Comparison of ENCODE assay signal across 13 cellular contexts in genomic region chr15:98860647-98861041, GRCh38.
DNase-seq lines count a peak whose midpoint lies in the region; ATAC-seq, FAIRE-seq and TF ChIP-seq lines count a peak whose summit lies in the region.
"Had no signal": no experiment of that assay in that cellular context is flagged by ENCODE, and none has a peak within 500 bp of the region (broad histone marks: within the 10 kb centered on the region; RNA-seq: fewer than 3 reads in every experiment).

No MANE protein-coding gene starts in this region.

- H2BK120ac ChIP-seq in IMR-90 (ENCODE audit: low read depth, low read length) = peak overlapping the region; percentile 77

- H3K4me2 ChIP-seq in IMR-90 (ENCODE audit: low read depth, low read length) (peak overlapping the region; percentile 50; the same call in 1 of the 2 replicates), astrocyte (ENCODE audit: low read length) (no peak overlapping the region)

- intact Hi-C loops in CD4-positive, alpha-beta memory T cell (cut with micrococcal nuclease) = no loop called here
- intact Hi-C loops in IMR-90 (cut with micrococcal nuclease) = no loop called here

- POLR2A ChIA-PET in CD4-positive, alpha-beta memory T cell (lab: Charles Lee; ENCODE audit: partially characterized antibody) = no interaction called here
- POLR2A ChIA-PET in IMR-90 (lab: Charles Lee; ENCODE audit: unreplicated experiment) = no interaction called here

- H2BK5ac ChIP-seq in IMR-90 (ENCODE audit: low read depth, low read length, poor library complexity, severe bottlenecking) = peak overlapping the region; percentile 49

- no peak overlapping the region for H3K4me3 ChIP-seq in CD4-positive, alpha-beta memory T cell (ENCODE audit: low read length in 2 of 2)
- H3K4me3 ChIP-seq in IMR-90 (ENCODE audit: insufficient read depth, low read depth, low read length) = no peak overlapping the region
- H3K4me3 ChIP-seq in astrocyte (ENCODE audit: insufficient read depth, low read depth, low read length) = no peak overlapping the region
- no peak overlapping the region for H3K4me3 ChIP-seq in neutrophil (ENCODE audit: low read depth in 1 of 2, low read length in 1 of 2)

- FAIRE-seq in astrocyte (lab: Jason Lieb, UNC) = no peak
- FAIRE-seq: endometrium had no signal

- H3K9me3 Mint-ChIP-seq in CD4-positive, alpha-beta memory T cell = no peaks in the 10 kb centered on the region
- H3K9me3 Mint-ChIP-seq in astrocyte (ENCODE audit: unreplicated experiment) = no peaks in the 10 kb centered on the region
- H3K9me3 Mint-ChIP-seq: stimulated activated naive CD8-positive, alpha-beta T cell treated with anti-CD3 and anti-CD28 coated beads, Interleukin-15, amount 100 ng/mL, for 72 hours had no signal

- H3K4me1 ChIP-seq in CD4-positive, alpha-beta memory T cell (ENCODE audit: insufficient read depth, low read length) = peaks cover 7% of the 10 kb centered on the region
- peaks cover 22% of the 10 kb centered on the region for H3K4me1 ChIP-seq in IMR-90 (ENCODE audit: control insufficient read depth, insufficient read depth, low read length)
- peaks cover 31% of the 10 kb centered on the region for H3K4me1 ChIP-seq in astrocyte (ENCODE audit: insufficient read depth, low read length)
- peaks cover 45 to 62% of the 10 kb centered on the region in 2 experiments for H3K4me1 ChIP-seq in neutrophil (ENCODE audit: control insufficient read depth in 1 of 2, insufficient read depth in 1 of 2, low read depth in 1 of 2, low read length in 1 of 2)

- TF ChIP-seq RAD21 in IMR-90 (IDR thresholded peaks at IDR 0.05; ENCODE audit: low read length) = no peak

- H3K18ac ChIP-seq in IMR-90 (ENCODE audit: low read depth, low read length) = peak overlapping the region; percentile 88; the same call in 1 of the 2 replicates

- DNase-seq in CD4-positive, alpha-beta memory T cell = no peak
- DNase-seq in IMR-90 (no peak), astrocyte (ENCODE audit: low read depth) (no peak), ACHN (no peak)
- DNase-seq: kidney glomerular epithelial cell; NCI-H187; NCI-H748 treated with DMSO at 0.1 percent for 48 hours; Right ventricle myocardium superior; stimulated activated naive CD8-positive, alpha-beta T cell treated with anti-CD3 and anti-CD28 coated beads, Interleukin-15, amount 100 ng/mL, for 72 hours had no signal

- peaks cover 93% of the 10 kb centered on the region for H3K79me2 ChIP-seq in astrocyte (ENCODE audit: insufficient read depth, low read length)

- peak overlapping the region; percentile 5; the same call in 1 of the 2 replicates for H3K56ac ChIP-seq in IMR-90 (ENCODE audit: extremely low read depth, insufficient read depth, low read length)

- no peak overlapping the region for H2AK9ac ChIP-seq in IMR-90 (replicated peaks; ENCODE audit: low read depth, low read length, poor library complexity)

- no peaks in the 10 kb centered on the region for H3K27me3 ChIP-seq in CD4-positive, alpha-beta memory T cell (ENCODE audit: insufficient read depth, low read length)
- H3K27me3 ChIP-seq in IMR-90 (ENCODE audit: control insufficient read depth, insufficient read depth, low read length) = no peaks in the 10 kb centered on the region
- no peaks in the 10 kb centered on the region for H3K27me3 ChIP-seq in astrocyte (ENCODE audit: insufficient read depth, low read length)
- no peaks in the 10 kb centered on the region for H3K27me3 ChIP-seq in neutrophil

- CTCF ChIA-PET in CD4-positive, alpha-beta memory T cell (lab: Charles Lee; ENCODE audit: partially characterized antibody) = interaction anchor here (1.1 to 1.6 kb wide), 4 partner anchors 9 to 342 kb away, joined by 3 to 5 read pairs (median 4); no protein-coding TSS in a partner anchor
- CTCF ChIA-PET in IMR-90 (lab: Yijun Ruan, JAX) = no interaction called here

- peaks cover 13 to 37% (median 28%) of the 10 kb centered on the region in 4 donors for H3K4me1 Mint-ChIP-seq in CD4-positive, alpha-beta memory T cell
- peaks cover 63% of the 10 kb centered on the region for H3K4me1 Mint-ChIP-seq in astrocyte (ENCODE audit: low read depth, unreplicated experiment)

- ATAC-seq in IMR-90 (ENCODE audit: low read depth) (no peak), HG02981 (IDR thresholded peaks at IDR 0.05; ENCODE audit: unreplicated experiment) (no peak), GM21526 (IDR thresholded peaks at IDR 0.05; ENCODE audit: low FRiP score, unreplicated experiment) (no peak)
- ATAC-seq: stimulated activated naive CD8-positive, alpha-beta T cell treated with anti-CD3 and anti-CD28 coated beads, Interleukin-15, amount 100 ng/mL, for 72 hours had no signal

- no peaks in the 10 kb centered on the region for H3K27me3 Mint-ChIP-seq in CD4-positive, alpha-beta memory T cell
- no peaks in the 10 kb centered on the region for H3K27me3 Mint-ChIP-seq in astrocyte (ENCODE audit: low read depth, unreplicated experiment)
- H3K27me3 Mint-ChIP-seq: stimulated activated naive CD8-positive, alpha-beta T cell treated with anti-CD3 and anti-CD28 coated beads, Interleukin-15, amount 100 ng/mL, for 72 hours had no signal

- no peaks in the 10 kb centered on the region for H3K36me3 ChIP-seq in CD4-positive, alpha-beta memory T cell (ENCODE audit: insufficient read depth, low read length)
- no peaks in the 10 kb centered on the region for H3K36me3 ChIP-seq in IMR-90 (ENCODE audit: control insufficient read depth, insufficient read depth, low read length)
- H3K36me3 ChIP-seq in astrocyte (ENCODE audit: insufficient read depth, low read length) = no peaks in the 10 kb centered on the region
- H3K36me3 ChIP-seq in neutrophil = no peaks in the 10 kb centered on the region

- peak overlapping the region in 5 of 7 donors; percentile 0 to 72 (median 37) for H3K27ac Mint-ChIP-seq in CD4-positive, alpha-beta memory T cell
- H3K27ac Mint-ChIP-seq in astrocyte (ENCODE audit: unreplicated experiment) = peak overlapping the region; percentile 27

- no TSS peak for BruUV-seq in IMR-90 (replicated peaks; lab: Mats Ljungman, UMichigan)

- H4K8ac ChIP-seq in IMR-90 (ENCODE audit: low read depth in 2 of 2, low read length in 2 of 2) = peak overlapping the region in 1 of 2 experiments; percentile 69; a peak in 2 of 4 replicates

- WGBS in IMR-90 (ENCODE audit: extremely low coverage in 2 of 2, insufficient read length in 1 of 2), 2 experiments = no CpG with 5 or more reads among the region's 1 CpG

- peaks cover 30 to 86% of the 10 kb centered on the region in 2 experiments for H3K79me1 ChIP-seq in IMR-90 (ENCODE audit: low read depth in 1 of 2, low read length in 2 of 2)

- peak overlapping the region; percentile 69; the same call in 1 of the 2 replicates for H4K5ac ChIP-seq in IMR-90 (ENCODE audit: low read depth, low read length)

- no peaks in the 10 kb centered on the region for H3K9me3 ChIP-seq in CD4-positive, alpha-beta memory T cell (ENCODE audit: control insufficient read depth in 1 of 2, low read length in 2 of 2)
- H3K9me3 ChIP-seq in IMR-90 (ENCODE audit: control insufficient read depth, insufficient read depth, low read length) (no peaks in the 10 kb centered on the region), astrocyte (ENCODE audit: insufficient read depth, low read depth, low read length) (no peaks in the 10 kb centered on the region), neutrophil (no peaks in the 10 kb centered on the region)

- H4K20me1 ChIP-seq in IMR-90 (ENCODE audit: insufficient read depth, low read length) (peaks cover 6% of the 10 kb centered on the region; the same call in 1 of the 2 replicates), astrocyte (ENCODE audit: insufficient read depth, low read length) (no peaks in the 10 kb centered on the region)

- no peaks in the 10 kb centered on the region for H3K36me3 Mint-ChIP-seq in CD4-positive, alpha-beta memory T cell
- H3K36me3 Mint-ChIP-seq in astrocyte (ENCODE audit: low read depth, unreplicated experiment) = peaks cover 1% of the 10 kb centered on the region

- no peak for TF ChIP-seq CTCF in IMR-90 (conservative IDR thresholded peaks at IDR 0.05; ENCODE audit: low read depth, low read length)
- no peak for TF ChIP-seq CTCF in astrocyte (IDR thresholded peaks at IDR 0.05; ENCODE audit: insufficient read depth, low read depth, low read length)
- TF ChIP-seq CTCF in neutrophil (IDR thresholded peaks at IDR 0.05) = no peak

- peak overlapping the region; percentile 71; the same call in 1 of the 2 replicates for H3K14ac ChIP-seq in IMR-90 (replicated peaks; ENCODE audit: low read depth, low read length)

- H2AK5ac ChIP-seq in IMR-90 (ENCODE audit: low read depth, low read length) = peak overlapping the region; percentile 37; the same call in 1 of the 2 replicates

- H2BK20ac ChIP-seq in IMR-90 (ENCODE audit: low read depth, low read length) = peak overlapping the region; percentile 51

- peak overlapping the region; percentile 47 for H4K91ac ChIP-seq in IMR-90 (ENCODE audit: insufficient read depth, low read depth, low read length)

- dilution Hi-C loops in IMR-90 (cut with HindIII; ENCODE audit: low sequenced_read_pairs, unreplicated experiment) = no loop called here

- peak overlapping the region in 4 of 8 donors; percentile 13 to 65 (median 54) for H3K4me3 Mint-ChIP-seq in CD4-positive, alpha-beta memory T cell
- no peak overlapping the region for H3K4me3 Mint-ChIP-seq in astrocyte (ENCODE audit: unreplicated experiment)

- no peak for TF ChIP-seq POLR2A in IMR-90 (IDR thresholded peaks at IDR 0.05; ENCODE audit: low read depth, low read length)

- no peak overlapping the region for H2AFZ ChIP-seq in IMR-90 (replicated peaks; ENCODE audit: low read length, poor library complexity)
- H2AFZ ChIP-seq in astrocyte (ENCODE audit: low read depth, low read length) = no peak overlapping the region

- in situ Hi-C loops in IMR-90 (cut with MboI; ENCODE audit: low sequenced_read_pairs) (no loop called here), ACHN (cut with HindIII; ENCODE audit: low pct_ligation_motif_present, low pct_unique_long_range_greater_than_20kb, low sequenced_read_pairs) (no loop called here)

- H3K27ac ChIP-seq in CD4-positive, alpha-beta memory T cell (ENCODE audit: low read depth, low read length) = no peak overlapping the region
- H3K27ac ChIP-seq in IMR-90 (ENCODE audit: insufficient read depth, low read length) = no peak overlapping the region; the same call in 1 of the 2 replicates
- no peak overlapping the region for H3K27ac ChIP-seq in astrocyte (ENCODE audit: low read depth, low read length)
- H3K27ac ChIP-seq in neutrophil = peak overlapping the region; percentile 44

- peak overlapping the region; percentile 47; the same call in 2 of the 3 replicates for H2BK15ac ChIP-seq in IMR-90 (ENCODE audit: low read depth, low read length)

- peak overlapping the region; percentile 60; the same call in 1 of the 2 replicates for H3K4ac ChIP-seq in IMR-90 (ENCODE audit: low read depth, low read length)

- H3K23ac ChIP-seq in IMR-90 (ENCODE audit: low read depth, low read length) = peak overlapping the region; percentile 2

- H3K9ac ChIP-seq in IMR-90 (ENCODE audit: low read depth, low read length) = no peak overlapping the region; the same call in 1 of the 2 replicates
- H3K9ac ChIP-seq in astrocyte (ENCODE audit: low read length) = no peak overlapping the region

- H3K9me1 ChIP-seq in IMR-90 (ENCODE audit: insufficient read depth, low read length) = peaks cover 10% of the 10 kb centered on the region

TF ChIP-seq in IMR-90, 13 proteins besides CTCF, POLR2A, EP300 and RAD21 (continues in another document):
- no peak for TF ChIP-seq FOS (IDR thresholded peaks at IDR 0.05; ENCODE audit: low read depth, low read length)
- TF ChIP-seq CEBPB (IDR thresholded peaks at IDR 0.05; ENCODE audit: low read depth, low read length) = no peak
